Comparison of ENCODE assay signal across 21 cellular contexts in genomic region chr2:17772532-17772931, GRCh38. TPM values are rescaled to one million over a fixed set of nuclear protein-coding genes. Genes with fewer than 3 reads are reported as not detected.
DNase-seq lines count a peak whose midpoint lies in the region; ATAC-seq, FAIRE-seq and TF ChIP-seq lines count a peak whose summit lies in the region.
"Had no signal": no experiment of that assay in that cellular context is flagged by ENCODE, and none has a peak within 500 bp of the region (broad histone marks: within the 10 kb centered on the region; RNA-seq: fewer than 3 reads in every experiment).

No MANE protein-coding gene starts in this region.

- no peaks in the 10 kb centered on the region for H3K27me3 Mint-ChIP-seq in activated CD4-positive, alpha-beta T cell treated with anti-CD3 and anti-CD28 coated beads, Interleukin-2, amount 10 ng/mL, durations not matched to agents 24 days and 14 days
- H3K27me3 Mint-ChIP-seq: B cell; CD4-positive, CD25-positive, alpha-beta regulatory T cell had no signal

- TF ChIP-seq CTCF in gastrocnemius medialis (IDR thresholded peaks at IDR 0.05 in 4 of 5, conservative IDR thresholded peaks at IDR 0.05 in 1 of 5) = no peak

- H3K9me3 ChIP-seq in gastrocnemius medialis = no peaks in the 10 kb centered on the region
- H3K9me3 ChIP-seq: BLaER1, Caco-2 had no signal

- no peaks in the 10 kb centered on the region for H3K27me3 ChIP-seq in gastrocnemius medialis
- H3K27me3 ChIP-seq: BLaER1 had no signal

- DNase-seq in left ventricle myocardium superior (no peak), Right ventricle myocardium inferior (ENCODE audit: missing footprints) (no peak), gastrocnemius medialis (no peak), A172 (ENCODE audit: low spot score) (no peak)
- no peak for DNase-seq in activated CD4-positive, alpha-beta T cell treated with anti-CD3 and anti-CD28 coated beads, Interleukin-2, amount 10 ng/mL, durations not matched to agents 24 days and 14 days
- DNase-seq: Caco-2; CD4-positive, CD25-positive, alpha-beta regulatory T cell; CD8-positive, alpha-beta T cell; DMS 273 treated with DMSO at 0.1 percent for 48 hours; DMS79; EL; GDM1; GM23248; H7; HCEC 1CT had no signal

- no peaks in the 10 kb centered on the region for H3K36me3 ChIP-seq in gastrocnemius medialis

- H3K4me1 Mint-ChIP-seq in activated CD4-positive, alpha-beta T cell treated with anti-CD3 and anti-CD28 coated beads, Interleukin-2, amount 10 ng/mL, durations not matched to agents 24 days and 14 days = no peaks in the 10 kb centered on the region
- H3K4me1 Mint-ChIP-seq: B cell; CD4-positive, CD25-positive, alpha-beta regulatory T cell had no signal

- no peak for TF ChIP-seq POLR2A in gastrocnemius medialis (IDR thresholded peaks at IDR 0.05)

- H3K4me3 Mint-ChIP-seq in activated CD4-positive, alpha-beta T cell treated with anti-CD3 and anti-CD28 coated beads, Interleukin-2, amount 10 ng/mL, durations not matched to agents 24 days and 14 days = no peak overlapping the region
- H3K4me3 Mint-ChIP-seq: B cell; CD4-positive, CD25-positive, alpha-beta regulatory T cell; CD8-positive, alpha-beta T cell had no signal

- H3K36me3 Mint-ChIP-seq in activated CD4-positive, alpha-beta T cell treated with anti-CD3 and anti-CD28 coated beads, Interleukin-2, amount 10 ng/mL, durations not matched to agents 24 days and 14 days (ENCODE audit: low read depth) = peaks cover 20% of the 10 kb centered on the region

- FAIRE-seq in TTC549 (lab: Jason Lieb, UNC) = peak; percentile 9
- FAIRE-seq: GM12891, H1 had no signal

- no peak overlapping the region for H3K4me3 ChIP-seq in gastrocnemius medialis
- H3K4me3 ChIP-seq: BLaER1, GM23248 had no signal

- H3K27ac Mint-ChIP-seq in activated CD4-positive, alpha-beta T cell treated with anti-CD3 and anti-CD28 coated beads, Interleukin-2, amount 10 ng/mL, durations not matched to agents 24 days and 14 days = no peak overlapping the region
- H3K27ac Mint-ChIP-seq: B cell; CD4-positive, CD25-positive, alpha-beta regulatory T cell; CD8-positive, alpha-beta T cell had no signal

- H3K27ac ChIP-seq in gastrocnemius medialis = peak overlapping the region in 3 of 4 donors; percentile 58 to 67 (median 63)
- H3K27ac ChIP-seq: BLaER1, C4-2B, GM23248 had no signal

- no peaks in the 10 kb centered on the region for H3K9me3 Mint-ChIP-seq in activated CD4-positive, alpha-beta T cell treated with anti-CD3 and anti-CD28 coated beads, Interleukin-2, amount 10 ng/mL, durations not matched to agents 24 days and 14 days
- H3K9me3 Mint-ChIP-seq: CD4-positive, CD25-positive, alpha-beta regulatory T cell; CD8-positive, alpha-beta T cell had no signal

- H3K4me1 ChIP-seq in gastrocnemius medialis = peaks cover 0 to 9% of the 10 kb centered on the region in 2 donors
- H3K4me1 ChIP-seq: BLaER1, Caco-2 had no signal

- intact Hi-C loops in left ventricle myocardium superior (cut with micrococcal nuclease) (no loop called here), Right ventricle myocardium inferior (cut with DNase I) (no loop called here), gastrocnemius medialis (cut with DNase I; ENCODE audit: low total_unique reads) (no loop called here)
- intact Hi-C loops in activated CD4-positive, alpha-beta T cell treated with anti-CD3 and anti-CD28 coated beads, Interleukin-2, amount 10 ng/mL, durations not matched to agents 24 days and 14 days (cut with micrococcal nuclease) = no loop called here

- peak; percentile 50 for ATAC-seq in left ventricle myocardium superior
- ATAC-seq in Right ventricle myocardium inferior = no peak
- peak; percentile 38 to 59 for ATAC-seq in gastrocnemius medialis
- ATAC-seq: CD8-positive, alpha-beta T cell had no signal

- in situ Hi-C loops in gastrocnemius medialis (cut with MboI; ENCODE audit: low sequenced_read_pairs in 4 of 4) = no loop called here

RNA-seq across cellular contexts. Expression of gene GEN1, which starts 18.6 kb away (rescaled TPM):
- total RNA-seq in left ventricle myocardium superior (4.2 TPM), Right ventricle myocardium inferior (3.3 TPM), gastrocnemius medialis (1 to 10 TPM in 3 of 4 donors, under 1 TPM in 1; 0.31 to 8.7 (median 2.3) TPM)
- total RNA-seq in activated CD4-positive, alpha-beta T cell treated with anti-CD3 and anti-CD28 coated beads, Interleukin-2, amount 10 ng/mL, durations not matched to agents 24 days and 14 days = 26.4 and 30.9 TPM in 2 replicates
- total RNA-seq in A172 (2014; rRNA removed; shearing (Covaris generic)) = 24.7 and 31.2 TPM in 2 replicates

RNA-seq across cellular contexts. Expression of gene SMC6, which starts 18.9 kb away (rescaled TPM):
- total RNA-seq in left ventricle myocardium superior (14.2 TPM), Right ventricle myocardium inferior (12.7 TPM), gastrocnemius medialis (10 to 100 TPM in 2 of 4 donors, 1 to 10 TPM in 2; 7.5 to 11.0 (median 9.6) TPM)
- total RNA-seq in activated CD4-positive, alpha-beta T cell treated with anti-CD3 and anti-CD28 coated beads, Interleukin-2, amount 10 ng/mL, durations not matched to agents 24 days and 14 days = 31.4 and 34.9 TPM in 2 replicates
- total RNA-seq in A172 (2014; rRNA removed; shearing (Covaris generic)) = 29.4 and 38.6 TPM in 2 replicates

RNA-seq across cellular contexts. Expression of gene MSGN1, which starts 43.7 kb away (rescaled TPM):
- total RNA-seq in left ventricle myocardium superior (not detected), Right ventricle myocardium inferior (not detected), gastrocnemius medialis (not detected)
- total RNA-seq in activated CD4-positive, alpha-beta T cell treated with anti-CD3 and anti-CD28 coated beads, Interleukin-2, amount 10 ng/mL, durations not matched to agents 24 days and 14 days = not detected in 2 replicates
- not detected in 2 replicates for total RNA-seq in A172 (2014; rRNA removed; shearing (Covaris generic))
- total RNA-seq: B cell; Caco-2; CD4-positive, CD25-positive, alpha-beta regulatory T cell; CD8-positive, alpha-beta T cell; GM23248; H1; H7 had no signal
